In the genomic region with DNA sequence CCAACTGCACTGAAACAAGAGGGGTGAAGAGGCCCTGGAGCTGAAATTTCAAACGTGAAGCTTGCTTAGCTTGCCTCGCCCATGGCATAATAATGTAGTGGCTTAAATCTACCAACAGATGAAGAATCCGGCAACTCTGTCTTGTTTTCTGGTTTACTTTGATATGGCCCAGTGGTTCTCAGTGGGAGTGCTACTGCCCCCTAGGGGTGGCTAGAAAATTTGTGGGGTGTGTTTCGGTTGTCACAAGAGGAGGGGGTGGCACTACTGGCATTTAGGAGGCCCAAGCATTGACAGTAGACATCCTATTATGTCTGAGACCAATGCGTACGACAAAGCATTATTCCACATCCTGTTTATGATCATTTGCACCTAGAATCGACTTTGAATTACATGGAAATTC, we compare ENCODE assay signal across 10 cellular contexts. TPM values are rescaled to one million over a fixed set of nuclear protein-coding genes. Genes with fewer than 3 reads are reported as not detected.
DNase-seq lines count a peak whose midpoint lies in the region; ATAC-seq and TF ChIP-seq lines count a peak whose summit lies in the region.
"Had no signal": no experiment of that assay in that cellular context is flagged by ENCODE, and none has a peak within 500 bp of the region (broad histone marks: within the 10 kb centered on the region; RNA-seq: fewer than 3 reads in every experiment).

No MANE protein-coding gene starts in this region.

- H3K36me3 Mint-ChIP-seq in chondrocyte (ENCODE audit: low read depth), result no peaks in the 10 kb centered on the region
- no peaks in the 10 kb centered on the region for H3K36me3 Mint-ChIP-seq in nephron progenitor cell (ENCODE audit: low read depth)
- H3K36me3 Mint-ChIP-seq: activated naive CD4-positive, alpha-beta T cell treated with anti-CD3 and anti-CD28 coated beads, Interleukin-2, amount 10 ng/mL, durations not matched to agents 7 days and 5 days had no signal

- H3K27ac Mint-ChIP-seq in chondrocyte (ENCODE audit: unreplicated experiment) (no peak overlapping the region), nephron progenitor cell (no peak overlapping the region)
- H3K27ac Mint-ChIP-seq: activated B cell treated with CpG ODN at 0.5 μM for 24 hours; activated naive CD4-positive, alpha-beta T cell treated with anti-CD3 and anti-CD28 coated beads, Interleukin-2, amount 10 ng/mL, durations not matched to agents 7 days and 5 days had no signal

- no peaks in the 10 kb centered on the region for H3K27me3 Mint-ChIP-seq in chondrocyte (ENCODE audit: low read depth)
- H3K27me3 Mint-ChIP-seq in nephron progenitor cell (ENCODE audit: low read depth, poor library complexity), result no peaks in the 10 kb centered on the region
- H3K27me3 Mint-ChIP-seq: activated naive CD4-positive, alpha-beta T cell treated with anti-CD3 and anti-CD28 coated beads, Interleukin-2, amount 10 ng/mL, durations not matched to agents 7 days and 5 days had no signal

- H3K4me1 Mint-ChIP-seq in chondrocyte (ENCODE audit: low read depth), result no peaks in the 10 kb centered on the region
- peaks cover 9% of the 10 kb centered on the region for H3K4me1 Mint-ChIP-seq in nephron progenitor cell
- H3K4me1 Mint-ChIP-seq: activated B cell treated with CpG ODN at 0.5 μM for 24 hours; activated naive CD4-positive, alpha-beta T cell treated with anti-CD3 and anti-CD28 coated beads, Interleukin-2, amount 10 ng/mL, durations not matched to agents 7 days and 5 days had no signal

- no peaks in the 10 kb centered on the region for H3K9me3 Mint-ChIP-seq in chondrocyte (ENCODE audit: low read depth)
- peaks cover 3% of the 10 kb centered on the region for H3K9me3 Mint-ChIP-seq in nephron progenitor cell
- H3K9me3 Mint-ChIP-seq: activated naive CD4-positive, alpha-beta T cell treated with anti-CD3 and anti-CD28 coated beads, Interleukin-2, amount 10 ng/mL, durations not matched to agents 7 days and 5 days had no signal

- H3K4me3 Mint-ChIP-seq in chondrocyte (ENCODE audit: unreplicated experiment) (no peak overlapping the region), nephron progenitor cell (no peak overlapping the region)
- H3K4me3 Mint-ChIP-seq: activated B cell treated with CpG ODN at 0.5 μM for 24 hours; activated naive CD4-positive, alpha-beta T cell treated with anti-CD3 and anti-CD28 coated beads, Interleukin-2, amount 10 ng/mL, durations not matched to agents 7 days and 5 days had no signal

- DNase-seq in chondrocyte (ENCODE audit: low spot score) (no peak), nephron progenitor cell (no peak), anterior cingulate cortex (lab: John Stamatoyannopoulos, UW) (no peak)
- DNase-seq: activated B cell treated with CpG ODN at 0.5 μM for 24 hours; activated naive CD4-positive, alpha-beta T cell treated with anti-CD3 and anti-CD28 coated beads, Interleukin-2, amount 10 ng/mL, durations not matched to agents 7 days and 5 days; NCI-H1105 treated with DMSO at 0.1 percent for 48 hours had no signal

- ATAC-seq in GM18858 (IDR thresholded peaks at IDR 0.05; ENCODE audit: unreplicated experiment) (no peak), GM19328 (IDR thresholded peaks at IDR 0.05; ENCODE audit: unreplicated experiment) (no peak)

- peak; percentile 51 for TF ChIP-seq CTCF in GM12872 (IDR thresholded peaks at IDR 0.05; ENCODE audit: insufficient read depth, low read depth, low read length)
- TF ChIP-seq CTCF in LNCAP (IDR thresholded peaks at IDR 0.05), result peak; percentile 54
- TF ChIP-seq CTCF in chondrocyte (IDR thresholded peaks at IDR 0.05), result peak; percentile 33
- TF ChIP-seq CTCF in nephron progenitor cell (IDR thresholded peaks at IDR 0.05), result peak; percentile 30

RNA-seq across cellular contexts. Expression of a gene that starts 51.9 kb away (rescaled TPM):
- not detected in 3 replicates for total RNA-seq in chondrocyte
- total RNA-seq: activated B cell treated with CpG ODN at 0.5 μM for 24 hours had no signal
